ENCODE assay signal across 13 cellular contexts in genomic region chrY:15259286-15259685, GRCh38.
A peak's percentile ranks its signal among the peaks of the same experiment; 100 is the strongest.
DNase-seq lines count a peak whose midpoint lies in the region; ATAC-seq and TF ChIP-seq lines count a peak whose summit lies in the region.
"Had no signal": no experiment of that assay in that cellular context is flagged by ENCODE, and none has a peak within 500 bp of the region (broad histone marks: within the 10 kb centered on the region; RNA-seq: fewer than 3 reads in every experiment).

No MANE protein-coding gene starts in this region.

- peak overlapping the region; percentile 31 for H3K27ac ChIP-seq in VCaP
- no peak overlapping the region for H3K27ac ChIP-seq in esophagus muscularis mucosa (replicated peaks in 1 of 4)
- no peak overlapping the region for H3K27ac ChIP-seq in upper lobe of right lung
- H3K27ac ChIP-seq in RWPE1 = no peak overlapping the region
- H3K27ac ChIP-seq: BLaER1 had no signal

- no peaks in the 10 kb centered on the region for H3K4me1 ChIP-seq in esophagus muscularis mucosa
- no peaks in the 10 kb centered on the region for H3K4me1 ChIP-seq in upper lobe of right lung
- H3K4me1 ChIP-seq: BLaER1 had no signal

- TF ChIP-seq CTCF in VCaP (conservative IDR thresholded peaks at IDR 0.05) (no peak), esophagus muscularis mucosa (IDR thresholded peaks at IDR 0.05) (no peak), upper lobe of right lung (IDR thresholded peaks at IDR 0.05) (no peak), RWPE1 (conservative IDR thresholded peaks at IDR 0.05; ENCODE audit: low read depth) (no peak)

- WGBS in esophagus muscularis mucosa = no CpG with 5 or more reads among the region's 3 CpGs

- H3K4me3 ChIP-seq in esophagus muscularis mucosa = no peak overlapping the region
- H3K4me3 ChIP-seq in upper lobe of right lung = no peak overlapping the region
- H3K4me3 ChIP-seq: BLaER1, GM23338 had no signal

- CTCF ChIA-PET in RWPE1 (lab: Yijun Ruan, JAX) = no interaction called here

- H3K36me3 ChIP-seq in esophagus muscularis mucosa = no peaks in the 10 kb centered on the region
- H3K36me3 ChIP-seq in upper lobe of right lung = no peaks in the 10 kb centered on the region
- H3K36me3 ChIP-seq: BLaER1 had no signal

- ATAC-seq in upper lobe of right lung (peak; percentile 58), GM18505 (IDR thresholded peaks at IDR 0.05; ENCODE audit: unreplicated experiment) (no peak)
- ATAC-seq: CD8-positive, alpha-beta T cell; GM23338 had no signal

- H3K27me3 ChIP-seq in esophagus muscularis mucosa (no peaks in the 10 kb centered on the region), upper lobe of right lung (no peaks in the 10 kb centered on the region)
- H3K27me3 ChIP-seq: BLaER1 had no signal

- DNase-seq in DMS79 (lab: John Stamatoyannopoulos, UW) (peak; percentile 69), esophagus muscularis mucosa (ENCODE audit: extremely low spot score) (peak; percentile 14), upper lobe of right lung (no peak), inferior parietal cortex (ENCODE audit: extremely low spot score) (no peak), RWPE1 (ENCODE audit: low spot score) (no peak)
- DNase-seq: 8988T; Calu3; CD8-positive, alpha-beta T cell; HCEC 1CT had no signal

- TF ChIP-seq EP300 in esophagus muscularis mucosa (IDR thresholded peaks at IDR 0.05) = no peak

- TF ChIP-seq POLR2A in esophagus muscularis mucosa (IDR thresholded peaks at IDR 0.05; ENCODE audit: low read depth) = no peak
- no peak for TF ChIP-seq POLR2A in GM18505 (IDR thresholded peaks at IDR 0.05; ENCODE audit: borderline replicate concordance, extremely low read depth, insufficient read depth, insufficient read length)

- H3K9me3 ChIP-seq in esophagus muscularis mucosa = no peaks in the 10 kb centered on the region
- H3K9me3 ChIP-seq in upper lobe of right lung = no peaks in the 10 kb centered on the region
- H3K9me3 ChIP-seq: BLaER1 had no signal

- intact Hi-C loops in esophagus muscularis mucosa (cut with DNase I) (no loop called here), upper lobe of right lung (cut with DNase I) (no loop called here)

- POLR2A ChIA-PET in RWPE1 (lab: Yijun Ruan, JAX; ENCODE audit: low non-redundant PET) = no interaction called here

Comparison
In these comparisons a context has a peak if more than half of its experiments do, and no peak if none do; other contexts are left out.
1. DNase-seq: peak in DMS79 (single experiment) and esophagus muscularis mucosa (single experiment); none in upper lobe of right lung (single experiment), inferior parietal cortex (single experiment) and RWPE1 (single experiment).